5 cellular contexts compared by ENCODE assay signal in genomic region chr5:139386956-139387355, GRCh38. TPM values are rescaled to one million over a fixed set of nuclear protein-coding genes. Genes with fewer than 3 reads are reported as not detected.
"Had no signal": no experiment of that assay in that cellular context is flagged by ENCODE, and none has a peak within 500 bp of the region (broad histone marks: within the 10 kb centered on the region; RNA-seq: fewer than 3 reads in every experiment).

No MANE protein-coding gene starts in this region.

RNA-seq across cellular contexts. Expression of gene MZB1, which starts 2.8 kb away (rescaled TPM):
- total RNA-seq: renal cortical epithelial cell, vagina had no signal

RNA-seq across cellular contexts. Expression of gene SLC23A1, which starts 3.9 kb away (rescaled TPM):
- total RNA-seq: aorta, glomerular endothelial cell, tibial nerve, vagina had no signal
